Comparison of ENCODE assay signal across 9 cellular contexts in genomic region chr2:120177011-120177621, GRCh38. TPM values are rescaled to one million over a fixed set of nuclear protein-coding genes. Genes with fewer than 3 reads are reported as not detected.
DNase-seq lines count a peak whose midpoint lies in the region; ATAC-seq and TF ChIP-seq lines count a peak whose summit lies in the region.
"Had no signal": no experiment of that assay in that cellular context is flagged by ENCODE, and none has a peak within 500 bp of the region (broad histone marks: within the 10 kb centered on the region; RNA-seq: fewer than 3 reads in every experiment).

No MANE protein-coding gene starts in this region.

- intact Hi-C loops in left cardiac atrium (cut with DNase I), result loop anchor here in 1 of 2 donors (5.0 to 10.0 kb wide), 4 partner anchors 62 to 535 kb away; no protein-coding TSS in a partner anchor

- H3K4me3 ChIP-seq in GM08714 (ENCODE audit: low read length), result peak overlapping the region; percentile 54; the same call in 1 of the 2 replicates

- ATAC-seq in GM21717 (IDR thresholded peaks at IDR 0.05; ENCODE audit: unreplicated experiment), result peak; percentile 97
- ATAC-seq in left cardiac atrium, result peak; percentile 76 to 87
- ATAC-seq in SK-N-SH treated with all-trans-retinoic acid at 6 μM for 48 hours, result no peak
- ATAC-seq: HCT116 had no signal

- DNase-seq in NAMALWA (ENCODE audit: low spot score), result peak; percentile 93
- DNase-seq in activated T-cell treated with anti-CD3 and anti-CD28 coated beads, Interleukin-2, amount 50 U/mL, for 1 hour, result peak; percentile 80
- DNase-seq in left cardiac atrium, result peak; percentile 41
- peak; percentile 46 for DNase-seq in stimulated activated CD8-positive, alpha-beta memory T cell treated with anti-CD3 and anti-CD28 coated beads, Interleukin-15, amount 100 ng/mL, for 1 hour (ENCODE audit: low read depth)
- DNase-seq in NCI-H2081 (lab: John Stamatoyannopoulos, UW), result no peak

TF ChIP-seq in SK-N-SH treated with all-trans-retinoic acid at 6 μM for 48 hours, 23 proteins besides CTCF, POLR2A, EP300 and RAD21:
- TF ChIP-seq TCF4 (CRISPR knock-in tag; IDR thresholded peaks at IDR 0.05; ENCODE audit: borderline replicate concordance) (no peak), ESRRG (CRISPR knock-in tag; IDR thresholded peaks at IDR 0.05) (no peak), TSHZ2 (CRISPR knock-in tag; IDR thresholded peaks at IDR 0.05) (no peak), ZNF8 (CRISPR knock-in tag; IDR thresholded peaks at IDR 0.05) (no peak), SNAI2 (CRISPR knock-in tag; IDR thresholded peaks at IDR 0.05) (no peak), ZNF565 (CRISPR knock-in tag; conservative IDR thresholded peaks at IDR 0.05; ENCODE audit: low read depth) (no peak)

RNA-seq across cellular contexts. Expression of gene TMEM185B, which starts 46.1 kb away (rescaled TPM):
- total RNA-seq in left cardiac atrium, result 10 to 100 TPM; 22.2 to 24.7 TPM

Comparison
In these comparisons a context has a peak if more than half of its experiments do, and no peak if none do; other contexts are left out.
1. DNase-seq: peak in NAMALWA (single experiment), activated T-cell treated with anti-CD3 and anti-CD28 coated beads, Interleukin-2, amount 50 U/mL, for 1 hour (single experiment), left cardiac atrium (single experiment) and stimulated activated CD8-positive, alpha-beta memory T cell treated with anti-CD3 and anti-CD28 coated beads, Interleukin-15, amount 100 ng/mL, for 1 hour (single experiment); none in NCI-H2081 (0 of 2).